In genomic region chr2:69177063-69177771, GRCh38 we compare ENCODE assay signal across 8 cellular contexts.
DNase-seq lines count a peak whose midpoint lies in the region; ATAC-seq and TF ChIP-seq lines count a peak whose summit lies in the region.

No MANE protein-coding gene starts in this region.

- peaks cover 0 to 9% (median 0%) of the 10 kb centered on the region in 9 donors for H3K36me3 ChIP-seq in heart right ventricle

- DNase-seq in GM04504 (ENCODE audit: low read depth) (peak; percentile 95), heart right ventricle (peak; percentile 41 to 59), retinal pigment epithelial cell (ENCODE audit: low read depth) (peak; percentile 87), cerebellar cortex (ENCODE audit: low spot score) (no peak), COLO668 (lab: John Stamatoyannopoulos, UW; ENCODE audit: unreplicated experiment) (no peak)
- DNase-seq in stimulated activated CD4-positive, alpha-beta T cell treated with anti-CD3 and anti-CD28 coated beads, Interleukin-1b, Interleukin-23, amount 100 ng/mL, for 48 hours = no peak

- peaks cover 0 to 45% (median 21%) of the 10 kb centered on the region in 9 donors for H3K4me1 ChIP-seq in heart right ventricle

- peak overlapping the region; percentile 60 to 94 (median 78) for H3K27ac ChIP-seq in heart right ventricle

- intact Hi-C loops in heart right ventricle (cut with DNase I) = no loop called here

- TF ChIP-seq CTCF in WI38 (IDR thresholded peaks at IDR 0.05; ENCODE audit: low read depth, low read length) (no peak), heart right ventricle (IDR thresholded peaks at IDR 0.05) (no peak), retinal pigment epithelial cell (conservative IDR thresholded peaks at IDR 0.05; ENCODE audit: low read depth, low read length) (no peak)

- ATAC-seq in heart right ventricle (peak; percentile 62 to 85 (median 72)), GM18505 (IDR thresholded peaks at IDR 0.05; ENCODE audit: unreplicated experiment) (no peak)

- WGBS in heart right ventricle, 2 donors = 38 to 44% methylated on average over 16 of the region's 16 CpGs

- H3K4me3 ChIP-seq in WI38 (ENCODE audit: low read depth, low read length) = peak overlapping the region; percentile 41
- peak overlapping the region in 2 of 10 donors; percentile 3 to 27 for H3K4me3 ChIP-seq in heart right ventricle
- H3K4me3 ChIP-seq in retinal pigment epithelial cell (ENCODE audit: low read length) = no peak overlapping the region

- no peaks in the 10 kb centered on the region for H3K9me3 ChIP-seq in heart right ventricle

- no peak for TF ChIP-seq POLR2A in GM18505 (IDR thresholded peaks at IDR 0.05; ENCODE audit: borderline replicate concordance, extremely low read depth, insufficient read depth, insufficient read length)

- no peaks in the 10 kb centered on the region for H3K27me3 ChIP-seq in heart right ventricle

Comparison
In these comparisons a context has a peak if more than half of its experiments do, and no peak if none do; other contexts are left out.
1. DNase-seq: peak in GM04504 (single experiment), heart right ventricle (2 of 2) and retinal pigment epithelial cell (single experiment); none in cerebellar cortex (single experiment), stimulated activated CD4-positive, alpha-beta T cell treated with anti-CD3 and anti-CD28 coated beads, Interleukin-1b, Interleukin-23, amount 100 ng/mL, for 48 hours (single experiment) and COLO668 (single experiment).